Comparison of ENCODE assay signal across 20 cellular contexts in genomic region chr15:38373016-38373415, GRCh38.
DNase-seq lines count a peak whose midpoint lies in the region; FAIRE-seq and TF ChIP-seq lines count a peak whose summit lies in the region.
"Had no signal": no experiment of that assay in that cellular context is flagged by ENCODE, and none has a peak within 500 bp of the region (broad histone marks: within the 10 kb centered on the region; RNA-seq: fewer than 3 reads in every experiment).

No MANE protein-coding gene starts in this region.

- no peaks in the 10 kb centered on the region for H3K9me3 ChIP-seq in NT2/D1 (ENCODE audit: insufficient read depth, low read length)
- H3K9me3 ChIP-seq in H1 (ENCODE audit: insufficient read depth in 2 of 2, low read depth in 1 of 2, low read length in 1 of 2), result no peaks in the 10 kb centered on the region
- no peaks in the 10 kb centered on the region for H3K9me3 ChIP-seq in trophoblast cell (ENCODE audit: insufficient read depth, low read depth, low read length)
- H3K9me3 ChIP-seq: A549 had no signal

- H3K9ac ChIP-seq in NT2/D1 (ENCODE audit: insufficient read length, low read depth) (no peak overlapping the region), H1 (replicated peaks in 1 of 4; ENCODE audit: extremely low read depth in 1 of 4, low read depth in 3 of 4, low read length in 3 of 4) (no peak overlapping the region), mesendoderm (ENCODE audit: low read length) (no peak overlapping the region), trophoblast cell (ENCODE audit: low read length) (no peak overlapping the region)

- H2BK120ac ChIP-seq in H1 (replicated peaks; ENCODE audit: low read depth, low read length) (no peak overlapping the region), mesendoderm (ENCODE audit: low read depth, low read length) (no peak overlapping the region), trophoblast cell (ENCODE audit: insufficient read depth, low read length, poor library complexity) (no peak overlapping the region)

- H4K8ac ChIP-seq in H1 (ENCODE audit: extremely low read depth, insufficient read depth, low read length) (no peak overlapping the region), mesendoderm (ENCODE audit: low read depth, low read length) (no peak overlapping the region), trophoblast cell (ENCODE audit: low read depth, low read length) (no peak overlapping the region)

- TF ChIP-seq RAD21 in H1 (IDR thresholded peaks at IDR 0.05 in 1 of 2, conservative IDR thresholded peaks at IDR 0.05 in 1 of 2; ENCODE audit: low read depth in 2 of 2, low read length in 2 of 2), result no peak

- H2BK5ac ChIP-seq in H1 (ENCODE audit: low read depth, low read length), result no peak overlapping the region
- no peak overlapping the region for H2BK5ac ChIP-seq in mesendoderm (ENCODE audit: low read length)
- H2BK5ac ChIP-seq in trophoblast cell (ENCODE audit: low read depth, low read length, poor library complexity), result no peak overlapping the region

- H3K4ac ChIP-seq in H1 (replicated peaks; ENCODE audit: insufficient read length, low read depth, low read length) (no peak overlapping the region), mesendoderm (ENCODE audit: low read depth, low read length) (no peak overlapping the region), trophoblast cell (ENCODE audit: low read depth, low read length) (no peak overlapping the region)

- no peak for TF ChIP-seq POLR2A in H1 (IDR thresholded peaks at IDR 0.05; ENCODE audit: control extremely low read depth in 1 of 2, low read depth in 2 of 2, low read length in 2 of 2)

- H3K27me3 ChIP-seq in NT2/D1 (ENCODE audit: insufficient read depth, insufficient read length) (no peaks in the 10 kb centered on the region), H1 (replicated peaks in 1 of 4; ENCODE audit: control insufficient read depth in 3 of 4, extremely low read depth in 1 of 4, insufficient read depth in 3 of 4, low read length in 3 of 4) (no peaks in the 10 kb centered on the region), mesendoderm (ENCODE audit: insufficient read depth, low read length, poor library complexity) (no peaks in the 10 kb centered on the region), trophoblast cell (ENCODE audit: insufficient read depth, low read length) (no peaks in the 10 kb centered on the region)

- H3K4me3 ChIP-seq in NT2/D1 (ENCODE audit: insufficient read length, low read depth) (no peak overlapping the region), H1 (ENCODE audit: extremely low read depth in 1 of 4, insufficient read depth in 2 of 4, low read depth in 3 of 4, low read length in 4 of 4) (no peak overlapping the region), mesendoderm (ENCODE audit: low read length) (no peak overlapping the region), trophoblast cell (ENCODE audit: low read depth, low read length) (no peak overlapping the region)
- H3K4me3 ChIP-seq: A549, GM12878, GM23338 had no signal

- H3K14ac ChIP-seq in H1 (ENCODE audit: insufficient read length) (no peak overlapping the region), trophoblast cell (ENCODE audit: low read length) (no peak overlapping the region)

- CTCF ChIA-PET in H1 (lab: Charles Lee; ENCODE audit: partially characterized antibody), result interaction anchor here (3.9 kb wide), 1 partner anchor 16 kb away, joined by 20 read pairs; no protein-coding TSS in a partner anchor

- H2BK12ac ChIP-seq in H1 (ENCODE audit: low read depth, low read length) (no peak overlapping the region), trophoblast cell (ENCODE audit: low read length) (no peak overlapping the region)

- no peak overlapping the region for H4K91ac ChIP-seq in H1 (replicated peaks; ENCODE audit: insufficient read length, low read length)
- no peak overlapping the region for H4K91ac ChIP-seq in trophoblast cell (ENCODE audit: low read depth, low read length)

- TF ChIP-seq EP300 in H1 (IDR thresholded peaks at IDR 0.05; ENCODE audit: borderline replicate concordance in 1 of 2, low read depth in 2 of 2, low read length in 2 of 2), result no peak

- H3K79me2 ChIP-seq in H1 (ENCODE audit: control insufficient read depth in 1 of 2, insufficient read depth in 2 of 2, low read length in 2 of 2) (no peaks in the 10 kb centered on the region), mesendoderm (ENCODE audit: control insufficient read depth, insufficient read depth, low read length) (no peaks in the 10 kb centered on the region), trophoblast cell (ENCODE audit: control insufficient read depth, insufficient read depth, low read length, poor library complexity) (no peaks in the 10 kb centered on the region)

- no peak overlapping the region for H4K12ac ChIP-seq in trophoblast cell (ENCODE audit: low read depth, low read length)

- H3K18ac ChIP-seq in H1 (ENCODE audit: extremely low read depth, low read length) (no peak overlapping the region), mesendoderm (ENCODE audit: low read length) (no peak overlapping the region), trophoblast cell (ENCODE audit: low read length) (no peak overlapping the region)

- WGBS in H1 (ENCODE audit: extremely low coverage in 1 of 2, insufficient coverage in 1 of 2, insufficient read length in 1 of 2, insufficient replicate concordance in 2 of 2, low coverage in 1 of 2, low lambda C conversion rate in 2 of 2, missing lambda C conversion rate in 1 of 2), 2 experiments, result 87% methylated on average over 4 of the region's 4 CpGs; no CpG with 5 or more reads in 1 of the 2 experiments
- WGBS in mesendoderm (ENCODE audit: extremely low coverage, insufficient coverage, low lambda C conversion rate), result no CpG with 5 or more reads among the region's 4 CpGs
- no CpG with 5 or more reads among the region's 4 CpGs for WGBS in trophoblast cell (ENCODE audit: extremely low coverage, insufficient coverage, insufficient read length)

- no peaks in the 10 kb centered on the region; the same call in 1 of the 2 replicates for H3K23me2 ChIP-seq in H1 (ENCODE audit: low read depth, low read length)

- H3K27ac ChIP-seq in H1 (ENCODE audit: low read depth, low read length) (no peak overlapping the region), mesendoderm (ENCODE audit: low read depth, low read length) (no peak overlapping the region), trophoblast cell (ENCODE audit: low read depth, low read length) (no peak overlapping the region)
- H3K27ac ChIP-seq: 22Rv1, A549, C4-2B had no signal

- H3K4me2 ChIP-seq in H1 (ENCODE audit: insufficient read depth in 1 of 2, low read depth in 2 of 2, low read length in 2 of 2) (no peak overlapping the region), mesendoderm (ENCODE audit: low read length) (no peak overlapping the region), trophoblast cell (ENCODE audit: low read length) (no peak overlapping the region)
- H3K4me2 ChIP-seq: A549, GM23338 had no signal

- H3K4me1 ChIP-seq in NT2/D1 (ENCODE audit: insufficient read depth, insufficient read length) (no peaks in the 10 kb centered on the region), H1 (replicated peaks in 1 of 4; ENCODE audit: control insufficient read depth in 3 of 4, insufficient read depth in 4 of 4, low read length in 3 of 4) (no peaks in the 10 kb centered on the region), mesendoderm (ENCODE audit: control insufficient read depth, low read depth, low read length) (no peaks in the 10 kb centered on the region), trophoblast cell (ENCODE audit: control insufficient read depth in 1 of 2, insufficient read depth in 2 of 2, low read length in 2 of 2) (no peaks in the 10 kb centered on the region)
- H3K4me1 ChIP-seq: A549 had no signal

- no peak for TF ChIP-seq CTCF in H1 (IDR thresholded peaks at IDR 0.05; ENCODE audit: control extremely low read depth in 1 of 3, insufficient read depth in 1 of 3, low read depth in 1 of 3, low read length in 3 of 3)

- no peak overlapping the region for H2BK20ac ChIP-seq in H1 (ENCODE audit: low read length)

- H4K5ac ChIP-seq in H1 (ENCODE audit: insufficient read length, low read depth, low read length) (no peak overlapping the region), mesendoderm (ENCODE audit: low read length) (no peak overlapping the region)

- no peaks in the 10 kb centered on the region for H4K20me1 ChIP-seq in H1 (replicated peaks in 1 of 2; ENCODE audit: control insufficient read depth in 1 of 2, insufficient read depth in 2 of 2, low read length in 2 of 2)

- H2AK5ac ChIP-seq in H1 (ENCODE audit: low read depth, low read length), result no peak overlapping the region
- H2AK5ac ChIP-seq in mesendoderm (ENCODE audit: low read length), result no peak overlapping the region
- no peak overlapping the region for H2AK5ac ChIP-seq in trophoblast cell (ENCODE audit: low read length)

- H3K36me3 ChIP-seq in NT2/D1 (ENCODE audit: insufficient read depth, insufficient read length, low read length), result no peaks in the 10 kb centered on the region
- no peaks in the 10 kb centered on the region for H3K36me3 ChIP-seq in H1 (ENCODE audit: control insufficient read depth in 2 of 4, insufficient read depth in 4 of 4, low read length in 3 of 4)
- H3K36me3 ChIP-seq in mesendoderm (ENCODE audit: control insufficient read depth, insufficient read depth, low read length), result no peaks in the 10 kb centered on the region
- H3K36me3 ChIP-seq in trophoblast cell (ENCODE audit: control insufficient read depth in 1 of 2, insufficient read depth in 2 of 2, low read length in 2 of 2), result no peaks in the 10 kb centered on the region

- H2BK15ac ChIP-seq in H1 (ENCODE audit: low read length) (no peak overlapping the region), mesendoderm (replicated peaks; ENCODE audit: low read depth) (no peak overlapping the region)

- POLR2A ChIA-PET in H1 (lab: Charles Lee; ENCODE audit: partially characterized antibody), result no interaction called here

- H3K23ac ChIP-seq in H1 (ENCODE audit: insufficient read length) (no peak overlapping the region), mesendoderm (ENCODE audit: low read length) (no peak overlapping the region), trophoblast cell (ENCODE audit: low read length) (no peak overlapping the region)

- FAIRE-seq in H1 (lab: Jason Lieb, UNC), result no peak
- FAIRE-seq: A549, GM12878, GM19239 had no signal

- H2AFZ ChIP-seq in H1 (ENCODE audit: low read length), result no peak overlapping the region
- no peak overlapping the region for H2AFZ ChIP-seq in trophoblast cell (ENCODE audit: insufficient read depth, low read length, poor library complexity)
- H2AFZ ChIP-seq: GM23338 had no signal

- H3K56ac ChIP-seq in H1 (replicated peaks; ENCODE audit: insufficient read length, low read depth, low read length), result no peak overlapping the region
- H3K56ac ChIP-seq in mesendoderm (ENCODE audit: low read length), result no peak overlapping the region

- DNase-seq in EH (ENCODE audit: low read depth) (peak; percentile 59), NT2/D1 (ENCODE audit: low read depth, low spot score) (peak; percentile 25), H1 (ENCODE audit: low read depth in 1 of 2, low spot score in 2 of 2) (no peak), mesendoderm (peak; percentile 20), trophoblast cell (no peak), NCI-H82 treated with DMSO at 0.1 percent for 48 hours (lab: John Stamatoyannopoulos, UW; ENCODE audit: unreplicated experiment) (no peak), NOMO-1 (lab: John Stamatoyannopoulos, UW; ENCODE audit: unreplicated experiment in 2 of 2) (no peak)
- DNase-seq in activated CD4-positive, alpha-beta T cell treated with anti-CD3 and anti-CD28 coated beads for 1 hour, result no peak
- DNase-seq: AML-193; CD4-positive, alpha-beta T cell; DMS153; DMS79; H7; HFFc6 had no signal

- H3K79me1 ChIP-seq in H1 (ENCODE audit: low read depth, low read length) (no peaks in the 10 kb centered on the region), mesendoderm (ENCODE audit: low read length) (no peaks in the 10 kb centered on the region), trophoblast cell (ENCODE audit: low read length) (no peaks in the 10 kb centered on the region)

Comparison
In these comparisons a context has a peak if more than half of its experiments do, and no peak if none do; other contexts are left out.
1. DNase-seq: peak in EH (single experiment), NT2/D1 (single experiment) and mesendoderm (single experiment); none in H1 (0 of 2), activated CD4-positive, alpha-beta T cell treated with anti-CD3 and anti-CD28 coated beads for 1 hour (single experiment), trophoblast cell (0 of 2), NCI-H82 treated with DMSO at 0.1 percent for 48 hours (single experiment) and NOMO-1 (0 of 2).